Comparison of ENCODE assay signal across 25 cellular contexts in genomic region chr10:74379474-74379873, GRCh38.
"Had no signal": no experiment of that assay in that cellular context is flagged by ENCODE, and none has a peak within 500 bp of the region (broad histone marks: within the 10 kb centered on the region; RNA-seq: fewer than 3 reads in every experiment).

No MANE protein-coding gene starts in this region.

- H3K36me3 ChIP-seq: MG63, SJSA1 had no signal

- H3K27me3 ChIP-seq: MG63, SJSA1 had no signal

- H3K4me3 ChIP-seq: MG63, SJSA1, SK-N-MC had no signal

- H3K4me1 ChIP-seq: SJSA1 had no signal

- ATAC-seq: HepG2 had no signal

- H3K27ac ChIP-seq: SJSA1, SK-N-MC had no signal

- FAIRE-seq: HepG2, RCC 7860 had no signal

- H3K9me3 ChIP-seq: MG63, SJSA1 had no signal

- DNase-seq: IMR-90, Karpas-422, KG1, MG63, NCI-H1092, NCI-H1105 treated with DMSO at 0.1 percent for 48 hours, NCI-H1417 treated with DMSO at 0.1 percent for 48 hours, NCI-H146, NCI-H187, NCI-H2029, NCI-H2081 treated with DMSO at 0.1 percent for 48 hours, NCI-H2171, NCI-H226, NCI-H446, NCI-H510A, NCI-H524 treated with DMSO at 0.1 percent for 48 hours, NCI-H69, NCI-H774, Right ventricle myocardium superior, RPMI8226, SIG-M5 had no signal
